33 cellular contexts compared by ENCODE assay signal in the genomic region with DNA sequence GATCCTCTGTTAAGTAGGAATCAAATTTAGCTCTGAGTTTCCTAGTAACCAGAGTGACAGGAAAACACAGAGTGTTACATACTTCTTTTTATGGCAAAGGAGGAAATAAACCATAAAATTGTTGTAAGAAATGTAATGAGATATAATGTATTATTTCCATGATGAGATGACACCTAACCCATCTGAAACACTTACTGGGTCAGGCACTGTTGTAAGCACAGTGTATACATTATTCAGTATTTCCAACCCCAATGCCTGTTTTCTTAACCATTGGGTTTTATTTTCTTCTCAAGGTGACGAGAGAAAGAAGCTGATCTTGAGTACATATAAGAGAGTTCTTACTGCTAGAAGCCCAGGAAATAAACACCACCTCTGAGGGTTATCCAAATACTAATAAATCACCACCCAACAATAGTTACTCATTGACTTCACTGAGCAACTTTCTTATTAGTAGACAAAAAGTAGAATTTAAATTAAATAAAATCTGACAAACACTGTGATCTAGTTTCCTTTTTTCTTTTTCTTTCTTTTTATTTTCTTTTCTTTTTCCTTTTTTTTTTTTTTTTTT. TPM values are rescaled to one million over a fixed set of nuclear protein-coding genes. Genes with fewer than 3 reads are reported as not detected.
DNase-seq lines count a peak whose midpoint lies in the region; ATAC-seq and TF ChIP-seq lines count a peak whose summit lies in the region.
"Had no signal": no experiment of that assay in that cellular context is flagged by ENCODE, and none has a peak within 500 bp of the region (broad histone marks: within the 10 kb centered on the region; RNA-seq: fewer than 3 reads in every experiment).

No MANE protein-coding gene starts in this region.

- H3K4me3 ChIP-seq in GM23248 = no peak overlapping the region
- no peak overlapping the region for H3K4me3 ChIP-seq in A673 (ENCODE audit: low read depth, low read length, poor library complexity, severe bottlenecking)
- H3K4me3 ChIP-seq: cardiac muscle cell, gastroesophageal sphincter, GM12878, lower lobe of right lung, sigmoid colon had no signal

- no peak for TF ChIP-seq CTCF in A673 (conservative IDR thresholded peaks at IDR 0.05; ENCODE audit: low read depth, low read length)

- no peaks in the 10 kb centered on the region for H3K79me2 ChIP-seq in GM23248 (ENCODE audit: insufficient read depth)

- intact Hi-C loops in A673 (cut with micrococcal nuclease; ENCODE audit: unreplicated experiment) = no loop called here

- H3K36me3 ChIP-seq in GM23248 (ENCODE audit: low read depth) (no peaks in the 10 kb centered on the region), A673 (ENCODE audit: insufficient read depth, low read length, poor library complexity, severe bottlenecking) (no peaks in the 10 kb centered on the region)
- H3K36me3 ChIP-seq: cardiac muscle cell, gastroesophageal sphincter, lower lobe of right lung, sigmoid colon had no signal

- H3K4me1 Mint-ChIP-seq in activated naive CD8-positive, alpha-beta T cell treated with anti-CD3 and anti-CD28 coated beads, Interleukin-2, amount 50 U/mL, for 24 hours = peaks cover 12% of the 10 kb centered on the region
- H3K4me1 Mint-ChIP-seq in naive thymus-derived CD8-positive, alpha-beta T cell = peaks cover 0 to 7% (median 3%) of the 10 kb centered on the region in 4 donors

- WGBS in GM23248 (ENCODE audit: low coverage in 1 of 2, low lambda C conversion rate in 2 of 2, missing lambda C conversion rate in 2 of 2), 2 experiments = 21 to 26% methylated on average over 1 of the region's 1 CpG

- peak overlapping the region; percentile 6; the same call in 1 of the 2 replicates for H2AFZ ChIP-seq in GM23248

- CTCF ChIA-PET in A673 (lab: Charles Lee) = no interaction called here

- H3K27me3 ChIP-seq in GM23248 (replicated peaks; ENCODE audit: insufficient read depth) = no peaks in the 10 kb centered on the region
- no peaks in the 10 kb centered on the region for H3K27me3 ChIP-seq in A673 (replicated peaks; ENCODE audit: insufficient read depth, low read depth, low read length, poor library complexity)
- H3K27me3 ChIP-seq: cardiac muscle cell, gastroesophageal sphincter, sigmoid colon had no signal

- peak overlapping the region; percentile 10 for H3K27ac Mint-ChIP-seq in activated naive CD8-positive, alpha-beta T cell treated with anti-CD3 and anti-CD28 coated beads, Interleukin-2, amount 50 U/mL, for 24 hours
- H3K27ac Mint-ChIP-seq in naive thymus-derived CD8-positive, alpha-beta T cell = no peak overlapping the region
- H3K27ac Mint-ChIP-seq: activated CD4-positive, alpha-beta memory T cell treated with anti-CD3 and anti-CD28 coated beads for 36 hours; activated T-cell treated with anti-CD3 and anti-CD28 coated beads, Interleukin-2, amount 50 U/mL, for 24 hours; CD8-positive, alpha-beta T cell; type B pancreatic cell had no signal

- no TSS peak for BruUV-seq in A673 (replicated peaks; lab: Mats Ljungman, UMichigan)

- POLR2A ChIA-PET in naive thymus-derived CD8-positive, alpha-beta T cell (lab: Charles Lee) = interaction anchor here (0.7 kb wide), 1 partner anchor 111 kb away, joined by 8 read pairs; no protein-coding TSS in a partner anchor
- POLR2A ChIA-PET in A673 (lab: Charles Lee; ENCODE audit: low non-redundant PET) = no interaction called here

- no peaks in the 10 kb centered on the region for H3K27me3 Mint-ChIP-seq in activated naive CD8-positive, alpha-beta T cell treated with anti-CD3 and anti-CD28 coated beads, Interleukin-2, amount 50 U/mL, for 24 hours
- H3K27me3 Mint-ChIP-seq in naive thymus-derived CD8-positive, alpha-beta T cell = no peaks in the 10 kb centered on the region
- H3K27me3 Mint-ChIP-seq: activated CD4-positive, alpha-beta memory T cell treated with anti-CD3 and anti-CD28 coated beads for 36 hours; activated T-cell treated with anti-CD3 and anti-CD28 coated beads, Interleukin-2, amount 50 U/mL, for 24 hours; type B pancreatic cell had no signal

- H3K9me3 ChIP-seq in GM23248 (ENCODE audit: low read depth) (no peaks in the 10 kb centered on the region), A673 (ENCODE audit: low read depth, low read length, poor library complexity, severe bottlenecking) (no peaks in the 10 kb centered on the region)
- H3K9me3 ChIP-seq: gastroesophageal sphincter, lower lobe of right lung, sigmoid colon had no signal

- no peaks in the 10 kb centered on the region for H3F3A ChIP-seq in GM23248 (ENCODE audit: insufficient read depth)

- peak; percentile 71 for ATAC-seq in activated naive CD8-positive, alpha-beta T cell treated with anti-CD3 and anti-CD28 coated beads, Interleukin-2, amount 50 U/mL, for 24 hours
- ATAC-seq in naive thymus-derived CD8-positive, alpha-beta T cell = peak; percentile 23 to 38
- ATAC-seq in HG02884 (IDR thresholded peaks at IDR 0.05; ENCODE audit: unreplicated experiment) = no peak
- ATAC-seq: gastroesophageal sphincter, GM12878, lower lobe of right lung, Panc1 had no signal

- no peaks in the 10 kb centered on the region for H3K9me2 ChIP-seq in GM23248 (ENCODE audit: insufficient read depth)

- H3K4me2 ChIP-seq in GM23248 (ENCODE audit: unreplicated experiment) = no peak overlapping the region

- in situ Hi-C loops in GM23248 (cut with MboI) = loop anchor here (25.0 kb wide), 1 partner anchor 1088 kb away; no protein-coding TSS in a partner anchor

- H4K20me1 ChIP-seq in GM23248 (ENCODE audit: insufficient read depth) = no peaks in the 10 kb centered on the region

- no peaks in the 10 kb centered on the region for H3K4me1 ChIP-seq in GM23248 (ENCODE audit: insufficient read depth)
- H3K4me1 ChIP-seq in A673 (ENCODE audit: insufficient read depth, low read length, poor library complexity, severe bottlenecking) = no peaks in the 10 kb centered on the region
- H3K4me1 ChIP-seq: gastroesophageal sphincter, lower lobe of right lung, sigmoid colon had no signal

- no peak overlapping the region for H3K27ac ChIP-seq in GM23248
- no peak overlapping the region for H3K27ac ChIP-seq in A673 (ENCODE audit: low read depth, low read length, poor library complexity, severe bottlenecking)
- H3K27ac ChIP-seq: cardiac muscle cell, gastroesophageal sphincter, lower lobe of right lung, sigmoid colon had no signal

- H3K9me3 Mint-ChIP-seq in activated naive CD8-positive, alpha-beta T cell treated with anti-CD3 and anti-CD28 coated beads, Interleukin-2, amount 50 U/mL, for 24 hours = no peaks in the 10 kb centered on the region
- H3K9me3 Mint-ChIP-seq in naive thymus-derived CD8-positive, alpha-beta T cell = peaks cover 0 to under 1% (median 0%) of the 10 kb centered on the region in 9 donors
- H3K9me3 Mint-ChIP-seq: CD8-positive, alpha-beta T cell had no signal

- no peaks in the 10 kb centered on the region for H3K36me3 Mint-ChIP-seq in activated naive CD8-positive, alpha-beta T cell treated with anti-CD3 and anti-CD28 coated beads, Interleukin-2, amount 50 U/mL, for 24 hours (ENCODE audit: low read depth)
- H3K36me3 Mint-ChIP-seq in naive thymus-derived CD8-positive, alpha-beta T cell = no peaks in the 10 kb centered on the region
- H3K36me3 Mint-ChIP-seq: activated CD4-positive, alpha-beta memory T cell treated with anti-CD3 and anti-CD28 coated beads for 36 hours; CD8-positive, alpha-beta T cell; type B pancreatic cell had no signal

- DNase-seq in DMS53 (lab: John Stamatoyannopoulos, UW) (peak; percentile 44), DMS53 treated with DMSO at 0.1 percent for 48 hours (lab: John Stamatoyannopoulos, UW; ENCODE audit: unreplicated experiment) (no peak), GM23248 (no peak), NCI-H510A treated with DMSO at 0.1 percent for 48 hours (lab: John Stamatoyannopoulos, UW) (no peak), A673 (ENCODE audit: low spot score) (no peak)
- no peak for DNase-seq in activated naive CD8-positive, alpha-beta T cell treated with anti-CD3 and anti-CD28 coated beads, Interleukin-2, amount 50 U/mL, for 24 hours
- peak in 1 of 10 donors; percentile 26 for DNase-seq in naive thymus-derived CD8-positive, alpha-beta T cell
- DNase-seq: 8988T; activated CD4-positive, alpha-beta memory T cell treated with anti-CD3 and anti-CD28 coated beads for 36 hours; activated naive CD4-positive, alpha-beta T cell treated with Interleukin-2 at 50 U/mL for 16 hours; activated T-cell treated with anti-CD3 and anti-CD28 coated beads, Interleukin-2, amount 50 U/mL, for 24 hours; AML-193; anterior cingulate cortex; CD8-positive, alpha-beta T cell; cortex of kidney; DND-41; HCEC 1CT; islet precursor cell; lower lobe of right lung; NCI-H1417; NCI-H2107; NCI-H524; SHP77 treated with DMSO at 0.1 percent for 48 hours; sigmoid colon; stimulated activated CD4-positive, alpha-beta T cell treated with anti-CD3 and anti-CD28 coated beads, Interleukin-15, amount 100 ng/mL, for 24 hours; T-helper 9 cell had no signal

- no peak overlapping the region for H3K9ac ChIP-seq in GM23248

- H3K4me3 Mint-ChIP-seq in activated naive CD8-positive, alpha-beta T cell treated with anti-CD3 and anti-CD28 coated beads, Interleukin-2, amount 50 U/mL, for 24 hours = no peak overlapping the region
- no peak overlapping the region for H3K4me3 Mint-ChIP-seq in naive thymus-derived CD8-positive, alpha-beta T cell
- H3K4me3 Mint-ChIP-seq: activated CD4-positive, alpha-beta memory T cell treated with anti-CD3 and anti-CD28 coated beads for 36 hours; activated T-cell treated with anti-CD3 and anti-CD28 coated beads, Interleukin-2, amount 50 U/mL, for 24 hours; CD8-positive, alpha-beta T cell; type B pancreatic cell had no signal

RNA-seq across cellular contexts. Expression of a gene that starts 4.2 kb away (rescaled TPM):
- total RNA-seq in GM23248 (2014; rRNA removed; shearing (Covaris generic)) = not detected in 2 replicates
- not detected in 2 replicates for polyA plus RNA-seq in GM23248 (2016; fragmentation: Nextera tagmentation; extraction: Ambion mirVana)
- total RNA-seq in naive thymus-derived CD8-positive, alpha-beta T cell = not detected
- not detected for polyA plus RNA-seq in naive thymus-derived CD8-positive, alpha-beta T cell
- not detected in 2 replicates for total RNA-seq in A673 (2021)
- total RNA-seq: activated CD4-positive, alpha-beta memory T cell treated with anti-CD3 and anti-CD28 coated beads for 36 hours; cardiac muscle cell; CD8-positive, alpha-beta T cell had no signal
- polyA plus RNA-seq: cardiac muscle cell, sigmoid colon had no signal

RNA-seq across cellular contexts. Expression of a gene that starts 32.3 kb away (rescaled TPM):
- not detected in 2 replicates for total RNA-seq in GM23248 (2014; rRNA removed; shearing (Covaris generic))
- polyA plus RNA-seq in GM23248 (2016; fragmentation: Nextera tagmentation; extraction: Ambion mirVana) = not detected in 2 replicates
- not detected for total RNA-seq in naive thymus-derived CD8-positive, alpha-beta T cell
- polyA plus RNA-seq in naive thymus-derived CD8-positive, alpha-beta T cell = not detected
- total RNA-seq in A673 (2021) = 2.1 and 3.8 TPM in 2 replicates
- total RNA-seq: activated CD4-positive, alpha-beta memory T cell treated with anti-CD3 and anti-CD28 coated beads for 36 hours; cardiac muscle cell; CD8-positive, alpha-beta T cell; gastroesophageal sphincter; GM12878; lower lobe of right lung; posterior vena cava; sigmoid colon had no signal
- polyA plus RNA-seq: cardiac muscle cell, sigmoid colon had no signal

RNA-seq across cellular contexts. Expression of a gene that starts 42.0 kb away (rescaled TPM):
- total RNA-seq in GM23248 (2014; rRNA removed; shearing (Covaris generic)) = 2.3 and 3.0 TPM in 2 replicates
- polyA plus RNA-seq in GM23248 (2016; fragmentation: Nextera tagmentation; extraction: Ambion mirVana) = 4.7 and 4.9 TPM in 2 replicates
- 1 to 10 TPM; 4.7 to 6.9 TPM for total RNA-seq in naive thymus-derived CD8-positive, alpha-beta T cell
- polyA plus RNA-seq in naive thymus-derived CD8-positive, alpha-beta T cell = 1 to 10 TPM in 2 of 3 donors, under 1 TPM in 1; 0.17 to 3.1 (median 2.7) TPM
- not detected in 2 replicates for total RNA-seq in A673 (2021)
- total RNA-seq: activated CD4-positive, alpha-beta memory T cell treated with anti-CD3 and anti-CD28 coated beads for 36 hours; cardiac muscle cell had no signal
- polyA plus RNA-seq: cardiac muscle cell had no signal
